In genomic region chr2:21037671-21038108, GRCh38 we compare ENCODE assay signal across 19 cellular contexts. TPM values are rescaled to one million over a fixed set of nuclear protein-coding genes. Genes with fewer than 3 reads are reported as not detected.
A peak's percentile ranks its signal among the peaks of the same experiment; 100 is the strongest.
DNase-seq lines count a peak whose midpoint lies in the region; ATAC-seq and TF ChIP-seq lines count a peak whose summit lies in the region.
"Had no signal": no experiment of that assay in that cellular context is flagged by ENCODE, and none has a peak within 500 bp of the region (broad histone marks: within the 10 kb centered on the region; RNA-seq: fewer than 3 reads in every experiment).

No MANE protein-coding gene starts in this region.

- H3K27me3 Mint-ChIP-seq in activated T-helper 2 cell treated with anti-CD3 and anti-CD28 coated beads, Interferon-gamma antibody, Interleukin-2, Interleukin-4, amounts not matched to agents 10 μg/mL and 5 μg/mL and 100 μg/mL, durations not matched to agents 14 hours and 24 hours and 36 hours (ENCODE audit: low read depth) = no peaks in the 10 kb centered on the region

- H3K4me1 Mint-ChIP-seq in activated T-helper 2 cell treated with anti-CD3 and anti-CD28 coated beads, Interferon-gamma antibody, Interleukin-2, Interleukin-4, amounts not matched to agents 10 μg/mL and 5 μg/mL and 100 μg/mL, durations not matched to agents 14 hours and 24 hours and 36 hours (ENCODE audit: low read depth) = no peaks in the 10 kb centered on the region
- H3K4me1 Mint-ChIP-seq: H9 had no signal

- WGBS in heart right ventricle, 2 donors = 72 to 76% methylated on average over 3 of the region's 3 CpGs
- WGBS in right lobe of liver (ENCODE audit: insufficient coverage, low coverage, low lambda C conversion rate, missing lambda C conversion rate) = 47% methylated on average over 3 of the region's 3 CpGs

- H3K4me3 ChIP-seq in right atrium auricular region (no peak overlapping the region), heart right ventricle (no peak overlapping the region), right lobe of liver (no peak overlapping the region), left lung (no peak overlapping the region)
- H3K4me3 ChIP-seq: Peyer's patch had no signal

- intact Hi-C loops in heart right ventricle (cut with DNase I) (no loop called here), right lobe of liver (cut with DNase I) (no loop called here), left lung (cut with DNase I) (no loop called here)
- intact Hi-C loops in activated T-helper 2 cell treated with anti-CD3 and anti-CD28 coated beads, Interferon-gamma antibody, Interleukin-2, Interleukin-4, amounts not matched to agents 10 μg/mL and 5 μg/mL and 100 μg/mL, durations not matched to agents 14 hours and 24 hours and 36 hours (cut with micrococcal nuclease) = no loop called here

- TF ChIP-seq CTCF in right atrium auricular region (IDR thresholded peaks at IDR 0.05) = no peak
- no peak for TF ChIP-seq CTCF in heart right ventricle (IDR thresholded peaks at IDR 0.05)
- TF ChIP-seq CTCF in right lobe of liver (IDR thresholded peaks at IDR 0.05) = no peak
- TF ChIP-seq CTCF in left lung (IDR thresholded peaks at IDR 0.05) = no peak

- peak overlapping the region; percentile 78 to 88 for H3K27ac ChIP-seq in right atrium auricular region
- peak overlapping the region in 4 of 10 donors; percentile 54 to 84 (median 65) for H3K27ac ChIP-seq in heart right ventricle
- H3K27ac ChIP-seq in right lobe of liver = no peak overlapping the region
- no peak overlapping the region for H3K27ac ChIP-seq in left lung
- H3K27ac ChIP-seq: Peyer's patch had no signal

- H3K4me1 ChIP-seq in right atrium auricular region = peaks cover 0 to 15% of the 10 kb centered on the region in 2 donors
- peaks cover 0 to 13% (median 4%) of the 10 kb centered on the region in 9 donors for H3K4me1 ChIP-seq in heart right ventricle
- peaks cover 0 to 60% (median 10%) of the 10 kb centered on the region in 4 donors for H3K4me1 ChIP-seq in right lobe of liver
- H3K4me1 ChIP-seq in left lung = peaks cover 0 to 1% of the 10 kb centered on the region in 2 donors

- no peak overlapping the region for H3K27ac Mint-ChIP-seq in activated T-helper 2 cell treated with anti-CD3 and anti-CD28 coated beads, Interferon-gamma antibody, Interleukin-2, Interleukin-4, amounts not matched to agents 10 μg/mL and 5 μg/mL and 100 μg/mL, durations not matched to agents 14 hours and 24 hours and 36 hours
- H3K27ac Mint-ChIP-seq: CD4-positive, alpha-beta T cell; H9 had no signal

- TF ChIP-seq POLR2A in right lobe of liver (IDR thresholded peaks at IDR 0.05) = peak; percentile 46

- H3K36me3 ChIP-seq in right atrium auricular region (peaks cover 37% of the 10 kb centered on the region), heart right ventricle (no peaks in the 10 kb centered on the region), right lobe of liver (peaks cover 4 to 100% (median 64%) of the 10 kb centered on the region in 4 donors), left lung (no peaks in the 10 kb centered on the region)

- no peaks in the 10 kb centered on the region for H3K36me3 Mint-ChIP-seq in activated T-helper 2 cell treated with anti-CD3 and anti-CD28 coated beads, Interferon-gamma antibody, Interleukin-2, Interleukin-4, amounts not matched to agents 10 μg/mL and 5 μg/mL and 100 μg/mL, durations not matched to agents 14 hours and 24 hours and 36 hours (ENCODE audit: low read depth)

- ATAC-seq in heart right ventricle (no peak), esophagus mucosa (peak; percentile 93), right lobe of liver (peak in 3 of 4 donors; percentile 5 to 36 (median 7)), left lung (no peak)

- H3K9me3 ChIP-seq in right atrium auricular region = no peaks in the 10 kb centered on the region
- no peaks in the 10 kb centered on the region for H3K9me3 ChIP-seq in heart right ventricle
- no peaks in the 10 kb centered on the region for H3K9me3 ChIP-seq in right lobe of liver
- no peaks in the 10 kb centered on the region for H3K9me3 ChIP-seq in left lung
- H3K9me3 ChIP-seq: Caco-2, Peyer's patch had no signal

- H3K9me3 Mint-ChIP-seq in activated T-helper 2 cell treated with anti-CD3 and anti-CD28 coated beads, Interferon-gamma antibody, Interleukin-2, Interleukin-4, amounts not matched to agents 10 μg/mL and 5 μg/mL and 100 μg/mL, durations not matched to agents 14 hours and 24 hours and 36 hours = no peaks in the 10 kb centered on the region
- H3K9me3 Mint-ChIP-seq: CD4-positive, alpha-beta T cell; H9 had no signal

- DNase-seq in right atrium auricular region (ENCODE audit: low spot score) = no peak
- no peak for DNase-seq in heart right ventricle
- DNase-seq in right lobe of liver = no peak
- DNase-seq in activated T-helper 2 cell treated with anti-CD3 and anti-CD28 coated beads, Interferon-gamma antibody, Interleukin-2, Interleukin-4, amounts not matched to agents 10 μg/mL and 5 μg/mL and 100 μg/mL, durations not matched to agents 14 hours and 24 hours and 36 hours (ENCODE audit: low spot score) = no peak
- no peak for DNase-seq in iPS-NIHi11 (ENCODE audit: low spot score)
- DNase-seq in left lung = no peak
- DNase-seq: Caco-2; CD4-positive, alpha-beta T cell; GDM1; H9; NCI-H1092 treated with DMSO at 0.1 percent for 48 hours; NCI-H2081 treated with DMSO at 0.1 percent for 48 hours; NCI-H446 treated with DMSO at 0.1 percent for 48 hours; NCI-H69; Peyer's patch; Right ventricle myocardium superior had no signal

- H3K4me3 Mint-ChIP-seq in activated T-helper 2 cell treated with anti-CD3 and anti-CD28 coated beads, Interferon-gamma antibody, Interleukin-2, Interleukin-4, amounts not matched to agents 10 μg/mL and 5 μg/mL and 100 μg/mL, durations not matched to agents 14 hours and 24 hours and 36 hours (ENCODE audit: low read depth) = no peak overlapping the region
- H3K4me3 Mint-ChIP-seq: CD4-positive, alpha-beta T cell; H9 had no signal

- H3K27me3 ChIP-seq in right atrium auricular region (no peaks in the 10 kb centered on the region), heart right ventricle (peaks cover 0 to 1% (median 0%) of the 10 kb centered on the region in 7 donors), right lobe of liver (no peaks in the 10 kb centered on the region), left lung (peaks cover 0 to 17% of the 10 kb centered on the region in 2 donors)
- H3K27me3 ChIP-seq: Peyer's patch had no signal

RNA-seq across cellular contexts. Expression of gene APOB, which starts 6.2 kb away (rescaled TPM):
- total RNA-seq in right atrium auricular region = 10 to 100 TPM; 20.1 to 45.3 TPM
- total RNA-seq in heart right ventricle = 10 to 100 TPM in 4 of 10 donors, 1 to 10 TPM in 6; 5.1 to 45.4 (median 9.1) TPM
- polyA plus RNA-seq in heart right ventricle = 1 to 10 TPM in 1 of 2 donors, under 1 TPM in 1; 0.22 to 2.0 TPM
- 0.20 TPM for total RNA-seq in esophagus mucosa
- 1,000 to 10,000 TPM; 2,615 to 3,271 (median 2,774) TPM for total RNA-seq in right lobe of liver
- not detected in 2 replicates for total RNA-seq in activated T-helper 2 cell treated with anti-CD3 and anti-CD28 coated beads, Interferon-gamma antibody, Interleukin-2, Interleukin-4, amounts not matched to agents 10 μg/mL and 5 μg/mL and 100 μg/mL, durations not matched to agents 14 hours and 24 hours and 36 hours
- under 1 TPM; 0.23 to 0.26 TPM for total RNA-seq in left lung
- total RNA-seq: CD4-positive, alpha-beta T cell; Daoy; LHCN-M2 had no signal

Comparison
In these comparisons a context has a peak if more than half of its experiments do, and no peak if none do; other contexts are left out.
1. H3K27ac ChIP-seq: peak in right atrium auricular region (2 of 2); none in right lobe of liver (0 of 3) and left lung (0 of 2).
2. ATAC-seq: peak in esophagus mucosa (single experiment) and right lobe of liver (3 of 4); none in heart right ventricle (0 of 8) and left lung (single experiment).
3. RNA of gene APOB, which starts 6.2 kb away (total RNA-seq): 2,615 to 3,271 TPM in right lobe of liver; 20.1 to 45.3 TPM in right atrium auricular region, 5.1 to 45.4 TPM in heart right ventricle, 0.23 to 0.26 TPM in left lung, 0.20 TPM in esophagus mucosa (single experiment) and not detected in activated T-helper 2 cell treated with anti-CD3 and anti-CD28 coated beads, Interferon-gamma antibody, Interleukin-2, Interleukin-4, amounts not matched to agents 10 μg/mL and 5 μg/mL and 100 μg/mL, durations not matched to agents 14 hours and 24 hours and 36 hours; every median in the first group is over 10 times any median in the second.